11 cellular contexts compared by ENCODE assay signal in genomic region chr4:2858451-2859217, GRCh38. TPM values are rescaled to one million over a fixed set of nuclear protein-coding genes. Genes with fewer than 3 reads are reported as not detected.
DNase-seq lines count a peak whose midpoint lies in the region; ATAC-seq, FAIRE-seq and TF ChIP-seq lines count a peak whose summit lies in the region.
"Had no signal": no experiment of that assay in that cellular context is flagged by ENCODE, and none has a peak within 500 bp of the region (broad histone marks: within the 10 kb centered on the region; RNA-seq: fewer than 3 reads in every experiment).

No MANE protein-coding gene starts in this region.

- no peak overlapping the region for H3K9ac ChIP-seq in BLaER1 treated with 17β-estradiol and CSF1 and Interleukin-3, amounts not matched to agents 10 nM and 100 nM

- peaks cover 31 to 100% (median 64%) of the 10 kb centered on the region in 11 experiments for H4K20me1 ChIP-seq in BLaER1 treated with 17β-estradiol and CSF1 and Interleukin-3, amounts not matched to agents 10 nM and 100 nM

- peaks cover 14 to 46% (median 26%) of the 10 kb centered on the region in 11 experiments for H3K36me3 ChIP-seq in BLaER1 treated with 17β-estradiol and CSF1 and Interleukin-3, amounts not matched to agents 10 nM and 100 nM
- H3K36me3 ChIP-seq in HAP-1 (replicated peaks) = peaks cover 8% of the 10 kb centered on the region

- intact Hi-C loops in natural killer cell (cut with micrococcal nuclease) = no loop called here

- peaks cover 57 to 72% (median 64%) of the 10 kb centered on the region in 10 experiments for H3K4me1 ChIP-seq in BLaER1 treated with 17β-estradiol and CSF1 and Interleukin-3, amounts not matched to agents 10 nM and 100 nM
- H3K4me1 ChIP-seq in HAP-1 = peaks cover 29% of the 10 kb centered on the region

- H3K27me3 Mint-ChIP-seq in natural killer cell (ENCODE audit: low read depth in 2 of 2) = no peaks in the 10 kb centered on the region

- no peaks in the 10 kb centered on the region for H3K27me3 ChIP-seq in BLaER1 treated with 17β-estradiol and CSF1 and Interleukin-3, amounts not matched to agents 10 nM and 100 nM
- no peaks in the 10 kb centered on the region for H3K27me3 ChIP-seq in HAP-1 (ENCODE audit: low read depth)

- no peaks in the 10 kb centered on the region for H3K9me3 Mint-ChIP-seq in natural killer cell
- H3K9me3 Mint-ChIP-seq: endodermal cell had no signal

- TF ChIP-seq CTCF in fibroblast of mammary gland (conservative IDR thresholded peaks at IDR 0.05; ENCODE audit: control insufficient read depth, insufficient read depth, low read depth, low read length) (no peak), natural killer cell (IDR thresholded peaks at IDR 0.05) (no peak), omental fat pad (IDR thresholded peaks at IDR 0.05) (no peak), D721Med (IDR thresholded peaks at IDR 0.05; ENCODE audit: insufficient read depth, missing control alignments) (no peak)

- no peak overlapping the region for H3K4me3 Mint-ChIP-seq in natural killer cell
- H3K4me3 Mint-ChIP-seq: endodermal cell had no signal

- H3K9me3 ChIP-seq in BLaER1 treated with 17β-estradiol and CSF1 and Interleukin-3, amounts not matched to agents 10 nM and 100 nM (replicated peaks in 1 of 11) = no peaks in the 10 kb centered on the region
- H3K9me3 ChIP-seq in HAP-1 = no peaks in the 10 kb centered on the region

- FAIRE-seq in D721Med (lab: Jason Lieb, UNC) = no peak

- in situ Hi-C loops in HAP-1 (cut with MboI; ENCODE audit: low sequenced_read_pairs) = no loop called here

- H3K4me3 ChIP-seq in BLaER1 treated with 17β-estradiol and CSF1 and Interleukin-3, amounts not matched to agents 10 nM and 100 nM = no peak overlapping the region
- H3K4me3 ChIP-seq in fibroblast of mammary gland (ENCODE audit: control insufficient read depth, low read depth, low read length) = no peak overlapping the region
- H3K4me3 ChIP-seq in HAP-1 = no peak overlapping the region

- peaks cover 10% of the 10 kb centered on the region for H3K36me3 Mint-ChIP-seq in natural killer cell

- H3K4me2 ChIP-seq in BLaER1 treated with 17β-estradiol and CSF1 and Interleukin-3, amounts not matched to agents 10 nM and 100 nM = peak overlapping the region; percentile 1 to 79 (median 38); a peak in 20 of 22 replicates

- peaks cover 84 to 88% of the 10 kb centered on the region in 2 donors for H3K4me1 Mint-ChIP-seq in natural killer cell

- ATAC-seq in natural killer cell (no peak), omental fat pad (ENCODE audit: low FRiP score) (no peak)
- ATAC-seq: SK-N-SH treated with all-trans-retinoic acid at 6 μM for 48 hours had no signal

- H3K27ac Mint-ChIP-seq in natural killer cell = peak overlapping the region; percentile 72 to 88
- H3K27ac Mint-ChIP-seq: endodermal cell had no signal

- DNase-seq in NCI-H226 (peak; percentile 54), fibroblast of mammary gland (ENCODE audit: low read depth) (peak; percentile 56), natural killer cell (no peak), omental fat pad (ENCODE audit: low spot score) (no peak), D721Med (ENCODE audit: insufficient read length, low spot score) (no peak), LoVo (ENCODE audit: low spot score) (no peak), HAP-1 (ENCODE audit: low spot score in 2 of 2) (no peak)
- DNase-seq: endodermal cell, NCI-H2171 had no signal

- H3K27ac ChIP-seq in BLaER1 treated with 17β-estradiol and CSF1 and Interleukin-3, amounts not matched to agents 10 nM and 100 nM = peak overlapping the region in 3 of 11 experiments; percentile 1 to 47 (median 10); a peak in 6 of 22 replicates

RNA-seq across cellular contexts. Expression of gene ADD1, which starts 15.0 kb away (rescaled TPM):
- total RNA-seq in natural killer cell (100 to 1,000 TPM; 383 to 465 (median 452) TPM), omental fat pad (100 to 1,000 TPM; 155 to 269 (median 177) TPM)

Comparison
In these comparisons a context has a peak if more than half of its experiments do, and no peak if none do; other contexts are left out.
1. DNase-seq: peak in NCI-H226 (single experiment) and fibroblast of mammary gland (single experiment); none in natural killer cell (single experiment), omental fat pad (single experiment), D721Med (single experiment), LoVo (single experiment) and HAP-1 (0 of 2).